Comparison of ENCODE assay signal across 18 cellular contexts in the genomic region with DNA sequence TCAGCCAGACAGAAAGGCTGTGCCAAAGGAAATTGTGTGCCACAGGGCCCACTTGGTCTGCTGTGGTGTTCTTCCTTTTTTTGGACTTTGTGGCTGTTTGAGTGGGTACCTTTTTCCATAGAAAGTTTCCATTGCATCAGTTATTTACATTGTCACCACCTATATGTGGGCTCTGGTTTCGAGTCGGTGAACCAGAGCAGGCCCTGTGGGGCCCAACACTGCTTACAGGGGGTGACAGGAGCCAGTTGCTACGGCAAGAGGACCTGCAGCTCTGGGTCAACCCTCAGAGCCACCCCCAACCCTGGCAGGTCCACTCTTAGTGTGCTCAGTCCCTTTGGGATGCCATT.
DNase-seq lines count a peak whose midpoint lies in the region; ATAC-seq and TF ChIP-seq lines count a peak whose summit lies in the region.
"Had no signal": no experiment of that assay in that cellular context is flagged by ENCODE, and none has a peak within 500 bp of the region (broad histone marks: within the 10 kb centered on the region; RNA-seq: fewer than 3 reads in every experiment).

No MANE protein-coding gene starts in this region.

- H3K9me3 Mint-ChIP-seq in activated naive CD4-positive, alpha-beta T cell treated with anti-CD3 and anti-CD28 coated beads for 36 hours: no peaks in the 10 kb centered on the region
- H3K9me3 Mint-ChIP-seq in stimulated activated naive B cell treated with anti-CD40 and anti-IgM and Interleukin-4, amounts not matched to agents 10 μg/mL and 1 μg/mL and 100 μg/mL, for 72 hours: no peaks in the 10 kb centered on the region
- H3K9me3 Mint-ChIP-seq in endodermal cell: no peaks in the 10 kb centered on the region

- CTCF ChIA-PET in activated naive CD4-positive, alpha-beta T cell treated with anti-CD3 and anti-CD28 coated beads for 36 hours (lab: Charles Lee): interaction anchor here (0.6 kb wide), 1 partner anchor 17 kb away, joined by 3 read pairs; no protein-coding TSS in a partner anchor

- no peaks in the 10 kb centered on the region for H3K4me1 ChIP-seq in endodermal cell (ENCODE audit: control insufficient read depth, insufficient read depth, low read length)

- H3K9me3 ChIP-seq in endodermal cell (ENCODE audit: control insufficient read depth, low read length): no peaks in the 10 kb centered on the region

- DNase-seq in activated naive CD4-positive, alpha-beta T cell treated with anti-CD3 and anti-CD28 coated beads for 36 hours: peak; percentile 51
- no peak for DNase-seq in activated naive CD4-positive, alpha-beta T cell treated with anti-CD3 and anti-CD28 coated beads, Interleukin-2, amount 50 U/mL, for 16 hours
- peak; percentile 55 to 68 for DNase-seq in activated T-cell treated with anti-CD3 and anti-CD28 coated beads, Interleukin-2, amount 50 U/mL, for 48 hours
- DNase-seq in stimulated activated naive B cell treated with anti-CD40 and anti-IgM and Interleukin-4, amounts not matched to agents 10 μg/mL and 1 μg/mL and 100 μg/mL, for 72 hours: peak; percentile 76
- DNase-seq in DMS53 treated with DMSO at 0.1 percent for 48 hours (lab: John Stamatoyannopoulos, UW; ENCODE audit: unreplicated experiment) (no peak), endodermal cell (no peak), head of caudate nucleus (no peak)
- DNase-seq: brain microvascular endothelial cell, DMS153, GM23248, hippocampal formation, KG1, NCI-H1694, NCI-H446 treated with DMSO at 0.1 percent for 48 hours, PC-3, WERI-Rb-1 had no signal

- H3K36me3 ChIP-seq in endodermal cell (ENCODE audit: control insufficient read depth, insufficient read depth, low read length): no peaks in the 10 kb centered on the region
- H3K36me3 ChIP-seq: brain microvascular endothelial cell, WERI-Rb-1 had no signal

- no peak overlapping the region for H3K27ac ChIP-seq in endodermal cell (ENCODE audit: low read depth, low read length)
- H3K27ac ChIP-seq: brain microvascular endothelial cell, GM23248, HL-60, WERI-Rb-1 had no signal

- H3K4me1 Mint-ChIP-seq in activated naive CD4-positive, alpha-beta T cell treated with anti-CD3 and anti-CD28 coated beads for 36 hours (ENCODE audit: low read depth): peaks cover 41% of the 10 kb centered on the region
- peaks cover 0 to 47% of the 10 kb centered on the region in 2 donors for H3K4me1 Mint-ChIP-seq in stimulated activated naive B cell treated with anti-CD40 and anti-IgM and Interleukin-4, amounts not matched to agents 10 μg/mL and 1 μg/mL and 100 μg/mL, for 72 hours
- H3K4me1 Mint-ChIP-seq in endodermal cell: no peaks in the 10 kb centered on the region

- peaks cover 14% of the 10 kb centered on the region for H3K36me3 Mint-ChIP-seq in activated naive CD4-positive, alpha-beta T cell treated with anti-CD3 and anti-CD28 coated beads for 36 hours (ENCODE audit: low read depth)
- peaks cover 26 to 31% of the 10 kb centered on the region in 2 donors for H3K36me3 Mint-ChIP-seq in stimulated activated naive B cell treated with anti-CD40 and anti-IgM and Interleukin-4, amounts not matched to agents 10 μg/mL and 1 μg/mL and 100 μg/mL, for 72 hours
- H3K36me3 Mint-ChIP-seq in endodermal cell (ENCODE audit: low read depth): no peaks in the 10 kb centered on the region

- WGBS in endodermal cell (ENCODE audit: insufficient coverage in 1 of 2, insufficient read length in 1 of 2), 2 experiments: 89% methylated on average over 3 of the region's 3 CpGs; no CpG with 5 or more reads in 1 of the 2 experiments

- intact Hi-C loops in activated naive CD4-positive, alpha-beta T cell treated with anti-CD3 and anti-CD28 coated beads for 36 hours (cut with micrococcal nuclease): no loop called here
- intact Hi-C loops in head of caudate nucleus (cut with DNase I): no loop called here

- no peak overlapping the region for H3K27ac Mint-ChIP-seq in activated naive CD4-positive, alpha-beta T cell treated with anti-CD3 and anti-CD28 coated beads for 36 hours
- H3K27ac Mint-ChIP-seq in stimulated activated naive B cell treated with anti-CD40 and anti-IgM and Interleukin-4, amounts not matched to agents 10 μg/mL and 1 μg/mL and 100 μg/mL, for 72 hours: no peak overlapping the region
- no peak overlapping the region for H3K27ac Mint-ChIP-seq in endodermal cell

- peak overlapping the region; percentile 8 for H3K4me3 Mint-ChIP-seq in activated naive CD4-positive, alpha-beta T cell treated with anti-CD3 and anti-CD28 coated beads for 36 hours
- H3K4me3 Mint-ChIP-seq in stimulated activated naive B cell treated with anti-CD40 and anti-IgM and Interleukin-4, amounts not matched to agents 10 μg/mL and 1 μg/mL and 100 μg/mL, for 72 hours: no peak overlapping the region
- no peak overlapping the region for H3K4me3 Mint-ChIP-seq in endodermal cell

- H3K4me3 ChIP-seq in endodermal cell (ENCODE audit: low read length): no peak overlapping the region
- H3K4me3 ChIP-seq: GM23248 had no signal

- ATAC-seq in GM19463 (IDR thresholded peaks at IDR 0.05; ENCODE audit: unreplicated experiment): peak; percentile 59
- ATAC-seq in stimulated activated naive B cell treated with anti-CD40 and anti-IgM and Interleukin-4, amounts not matched to agents 10 μg/mL and 1 μg/mL and 100 μg/mL, for 72 hours (replicated peaks): peak; percentile 90 to 91
- ATAC-seq: PC-3 had no signal

- no peaks in the 10 kb centered on the region for H3K27me3 ChIP-seq in endodermal cell (ENCODE audit: control insufficient read depth, insufficient read depth, low read length, poor library complexity, severe bottlenecking)
- H3K27me3 ChIP-seq: brain microvascular endothelial cell had no signal

- H3K9ac ChIP-seq in endodermal cell (ENCODE audit: extremely low read depth, low read length, poor library complexity, severe bottlenecking): no peak overlapping the region
- H3K9ac ChIP-seq: GM23248 had no signal

- TF ChIP-seq CTCF in endodermal cell (conservative IDR thresholded peaks at IDR 0.05): no peak

- H3K27me3 Mint-ChIP-seq in activated naive CD4-positive, alpha-beta T cell treated with anti-CD3 and anti-CD28 coated beads for 36 hours (ENCODE audit: low read depth): no peaks in the 10 kb centered on the region
- H3K27me3 Mint-ChIP-seq in stimulated activated naive B cell treated with anti-CD40 and anti-IgM and Interleukin-4, amounts not matched to agents 10 μg/mL and 1 μg/mL and 100 μg/mL, for 72 hours: no peaks in the 10 kb centered on the region
- H3K27me3 Mint-ChIP-seq in endodermal cell (ENCODE audit: insufficient read depth): no peaks in the 10 kb centered on the region

Comparison
In these comparisons a context has a peak if more than half of its experiments do, and no peak if none do; other contexts are left out.
1. DNase-seq: peak in activated naive CD4-positive, alpha-beta T cell treated with anti-CD3 and anti-CD28 coated beads for 36 hours (single experiment), activated T-cell treated with anti-CD3 and anti-CD28 coated beads, Interleukin-2, amount 50 U/mL, for 48 hours (2 of 2) and stimulated activated naive B cell treated with anti-CD40 and anti-IgM and Interleukin-4, amounts not matched to agents 10 μg/mL and 1 μg/mL and 100 μg/mL, for 72 hours (single experiment); none in activated naive CD4-positive, alpha-beta T cell treated with anti-CD3 and anti-CD28 coated beads, Interleukin-2, amount 50 U/mL, for 16 hours (single experiment), DMS53 treated with DMSO at 0.1 percent for 48 hours (single experiment), endodermal cell (single experiment) and head of caudate nucleus (0 of 42).